In genomic region chr15:85582076-85582718, GRCh38 we compare ENCODE assay signal across 9 cellular contexts.
DNase-seq lines count a peak whose midpoint lies in the region; ATAC-seq, FAIRE-seq and TF ChIP-seq lines count a peak whose summit lies in the region.
"Had no signal": no experiment of that assay in that cellular context is flagged by ENCODE, and none has a peak within 500 bp of the region (broad histone marks: within the 10 kb centered on the region; RNA-seq: fewer than 3 reads in every experiment).

No MANE protein-coding gene starts in this region.

- no peak for FAIRE-seq in bronchial epithelial cell (lab: Jason Lieb, UNC)
- FAIRE-seq: colon had no signal

- H3K27ac ChIP-seq in brain microvascular endothelial cell = no peak overlapping the region

- in situ Hi-C loops in brain microvascular endothelial cell (cut with HindIII; ENCODE audit: low pct_ligation_motif_present, low sequenced_read_pairs) = no loop called here

- ATAC-seq in GM19397 (IDR thresholded peaks at IDR 0.05; ENCODE audit: unreplicated experiment) (peak; percentile 10), mucosa of descending colon (peak; percentile 50)

- intact Hi-C loops in mucosa of descending colon (cut with DNase I, micrococcal nuclease) = no loop called here

- peaks cover 48% of the 10 kb centered on the region for H3K4me1 ChIP-seq in mucosa of descending colon (ENCODE audit: low read depth)

- H3K27me3 ChIP-seq in bronchial epithelial cell (ENCODE audit: control insufficient read depth, insufficient read depth, low read length) (no peaks in the 10 kb centered on the region), brain microvascular endothelial cell (replicated peaks) (no peaks in the 10 kb centered on the region)

- H3K4me3 ChIP-seq in bronchial epithelial cell (ENCODE audit: low read depth, low read length) = no peak overlapping the region
- peak overlapping the region; percentile 3 for H3K4me3 ChIP-seq in mucosa of descending colon
- no peak overlapping the region for H3K4me3 ChIP-seq in brain microvascular endothelial cell (ENCODE audit: low read depth, low read length)

- H3K36me3 ChIP-seq in bronchial epithelial cell (ENCODE audit: control insufficient read depth, insufficient read depth, low read length) (peaks cover 10% of the 10 kb centered on the region), mucosa of descending colon (ENCODE audit: low read depth) (no peaks in the 10 kb centered on the region), brain microvascular endothelial cell (replicated peaks) (peaks cover 29% of the 10 kb centered on the region)

- H3K9me3 ChIP-seq in mucosa of descending colon = no peaks in the 10 kb centered on the region

- DNase-seq in AG20443 (ENCODE audit: low spot score) (peak; percentile 43), KG1 (lab: John Stamatoyannopoulos, UW) (peak; percentile 23), bronchial epithelial cell (ENCODE audit: low read depth) (peak; percentile 43), mucosa of descending colon (peak in 1 of 3 donors; percentile 60), brain microvascular endothelial cell (no peak), A172 (ENCODE audit: low spot score) (no peak), HK-2 (ENCODE audit: unreplicated experiment) (no peak)

- no peak for TF ChIP-seq CTCF in bronchial epithelial cell (IDR thresholded peaks at IDR 0.05; ENCODE audit: insufficient read depth, low read length, severe bottlenecking)
- no peak for TF ChIP-seq CTCF in mucosa of descending colon (IDR thresholded peaks at IDR 0.05)
- no peak for TF ChIP-seq CTCF in brain microvascular endothelial cell (IDR thresholded peaks at IDR 0.05; ENCODE audit: low read depth, low read length, missing control alignments)

Comparison
In these comparisons a context has a peak if more than half of its experiments do, and no peak if none do; other contexts are left out.
1. DNase-seq: peak in AG20443 (single experiment), KG1 (single experiment) and bronchial epithelial cell (single experiment); none in brain microvascular endothelial cell (single experiment), A172 (single experiment) and HK-2 (single experiment).